ENCODE assay signal across 20 cellular contexts in the genomic region with DNA sequence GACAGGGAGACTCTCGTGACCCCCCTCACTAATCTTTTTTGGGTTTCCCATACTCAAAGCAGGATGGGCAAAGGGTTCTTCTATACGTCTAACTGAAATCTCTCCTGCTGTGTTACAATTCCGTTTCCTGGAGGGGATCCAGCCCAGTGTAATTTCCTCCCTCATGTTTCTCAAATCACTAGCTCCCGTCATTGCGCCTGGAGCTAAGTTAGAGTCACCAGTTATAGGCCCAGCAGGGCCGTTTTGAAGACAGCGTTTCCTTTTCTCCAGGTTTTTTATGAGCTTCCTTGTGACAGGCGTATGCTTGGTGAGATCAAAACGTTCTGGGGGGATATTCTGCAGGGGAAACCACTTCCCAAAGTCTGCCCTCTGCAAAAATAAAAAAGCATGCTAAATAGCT. TPM values are rescaled to one million over a fixed set of nuclear protein-coding genes. Genes with fewer than 3 reads are reported as not detected.
"Had no signal": no experiment of that assay in that cellular context is flagged by ENCODE, and none has a peak within 500 bp of the region (broad histone marks: within the 10 kb centered on the region; RNA-seq: fewer than 3 reads in every experiment).

No MANE protein-coding gene starts in this region.

- DNase-seq: activated CD4-positive, alpha-beta T cell treated with anti-CD3 and anti-CD28 coated beads for 1 hour; activated CD8-positive, alpha-beta memory T cell treated with anti-CD3 and anti-CD28 coated beads for 24 hours; activated gamma-delta T cell; adrenal gland; effector memory CD8-positive, alpha-beta T cell; foreskin keratinocyte; glutamatergic neuron; hippocampal formation; islet precursor cell; midbrain; occipital lobe; retina; spleen; stimulated activated naive CD4-positive, alpha-beta T cell treated with Interleukin-2 at 50 U/mL for 16 hours; thyroid gland; WERI-Rb-1 had no signal

- H3K27me3 Mint-ChIP-seq: effector memory CD8-positive, alpha-beta T cell had no signal

- H3K27me3 ChIP-seq: adrenal gland, foreskin keratinocyte, spleen, thyroid gland had no signal

- H3K36me3 ChIP-seq: adrenal gland, spleen, thyroid gland, WERI-Rb-1 had no signal

- H3K27ac ChIP-seq: adrenal gland, foreskin keratinocyte, spleen, thyroid gland, WERI-Rb-1 had no signal

- H3K9me3 Mint-ChIP-seq: effector memory CD8-positive, alpha-beta T cell had no signal

- H3K27ac Mint-ChIP-seq: activated naive CD4-positive, alpha-beta T cell treated with anti-CD3 and anti-CD28 coated beads, Interleukin-2, amount 50 U/mL, for 72 hours; effector memory CD8-positive, alpha-beta T cell had no signal

- H3K4me1 ChIP-seq: adrenal gland, foreskin keratinocyte, spleen, thyroid gland had no signal

- H3K9me3 ChIP-seq: adrenal gland, thyroid gland had no signal

- H3K4me3 ChIP-seq: adrenal gland, lung, spleen, thyroid gland had no signal

- H3K4me3 Mint-ChIP-seq: effector memory CD8-positive, alpha-beta T cell had no signal

- ATAC-seq: activated naive CD4-positive, alpha-beta T cell treated with anti-CD3 and anti-CD28 coated beads, Interleukin-2, amount 50 U/mL, for 72 hours; effector memory CD8-positive, alpha-beta T cell; foreskin keratinocyte; left lobe of liver had no signal

RNA-seq across cellular contexts. Expression of gene WWC1, which starts 53.0 kb away (rescaled TPM):
- total RNA-seq: T-helper 2 cell treated with Interferon-gamma antibody and Interleukin-4, amounts not matched to agents 100 ng/mL and 5 ng/mL, for 36 hours had no signal
